In genomic region chr2:101735166-101735533, GRCh38 we compare ENCODE assay signal across 1 cellular context.
TF ChIP-seq lines count a peak whose summit lies in the region.

No MANE protein-coding gene starts in this region.

TF ChIP-seq in SK-N-SH treated with all-trans-retinoic acid at 6 μM for 48 hours, 23 proteins besides CTCF, POLR2A, EP300 and RAD21 (continued from another document):
- no peak for TF ChIP-seq PATZ1 (CRISPR knock-in tag; IDR thresholded peaks at IDR 0.05; ENCODE audit: borderline replicate concordance)
- TF ChIP-seq ISL1 (CRISPR knock-in tag; IDR thresholded peaks at IDR 0.05) = no peak
- no peak for TF ChIP-seq TOX (CRISPR knock-in tag; IDR thresholded peaks at IDR 0.05; ENCODE audit: borderline replicate concordance)
- no peak for TF ChIP-seq CSDC2 (CRISPR knock-in tag; IDR thresholded peaks at IDR 0.05)
- TF ChIP-seq SNAI2 (CRISPR knock-in tag; IDR thresholded peaks at IDR 0.05) = no peak
- TF ChIP-seq ESRRG (CRISPR knock-in tag; IDR thresholded peaks at IDR 0.05) = no peak
- TF ChIP-seq POU6F1 (CRISPR knock-in tag; IDR thresholded peaks at IDR 0.05; ENCODE audit: borderline replicate concordance, low read depth) = no peak
- no peak for TF ChIP-seq RARB (CRISPR knock-in tag; IDR thresholded peaks at IDR 0.05)
- TF ChIP-seq ARNTL (CRISPR knock-in tag; IDR thresholded peaks at IDR 0.05; ENCODE audit: borderline replicate concordance, low read depth) = no peak
- no peak for TF ChIP-seq CREB5 (CRISPR knock-in tag; IDR thresholded peaks at IDR 0.05; ENCODE audit: low read depth)
- TF ChIP-seq BACH2 (CRISPR knock-in tag; IDR thresholded peaks at IDR 0.05; ENCODE audit: borderline replicate concordance) = no peak
- TF ChIP-seq ZNF8 (CRISPR knock-in tag; IDR thresholded peaks at IDR 0.05) = no peak
- no peak for TF ChIP-seq ZNF70 (CRISPR knock-in tag; IDR thresholded peaks at IDR 0.05)
- TF ChIP-seq TCF4 (CRISPR knock-in tag; IDR thresholded peaks at IDR 0.05; ENCODE audit: borderline replicate concordance) = no peak
TF ChIP-seq in SK-N-SH treated with all-trans-retinoic acid at 6 μM for 48 hours: peak in this region for 0.
